ENCODE assay signal across 8 cellular contexts in the genomic region with DNA sequence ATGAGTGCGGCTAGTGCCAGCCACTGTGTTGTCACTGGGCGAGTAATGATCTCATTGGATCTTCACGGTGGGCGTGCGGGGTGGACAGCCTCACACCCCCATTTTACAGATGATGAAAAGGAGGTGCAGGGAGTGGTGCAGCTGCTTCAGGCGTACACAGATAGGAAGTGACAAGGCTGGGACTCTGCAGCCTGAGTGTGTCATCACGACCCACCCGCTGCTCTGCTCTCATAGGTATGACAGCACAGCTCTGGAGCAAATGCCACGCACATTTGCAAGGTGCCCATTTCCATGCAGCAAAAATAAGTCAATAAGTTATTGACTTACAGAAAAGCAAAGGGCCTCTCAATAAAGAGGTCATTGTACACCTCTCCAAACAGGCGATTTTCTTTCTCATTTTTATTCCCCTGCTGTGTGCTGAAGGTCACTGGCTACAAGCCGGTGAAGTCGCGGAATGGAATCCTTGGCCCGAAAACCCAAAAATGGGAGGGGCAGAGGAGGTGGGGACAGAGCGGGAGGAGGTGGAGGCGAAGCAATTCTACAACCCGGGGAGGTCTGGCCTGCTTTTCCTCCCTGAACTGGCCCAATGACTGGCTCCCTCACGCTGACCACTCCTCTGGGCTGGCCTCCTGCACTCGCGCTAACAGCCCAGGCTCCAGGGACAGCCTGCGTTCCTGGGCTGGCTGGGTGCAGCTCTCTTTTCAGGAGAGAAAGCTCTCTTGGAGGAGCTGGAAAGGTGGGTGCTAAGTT. TPM values are rescaled to one million over a fixed set of nuclear protein-coding genes. Genes with fewer than 3 reads are reported as not detected.
A peak's percentile ranks its signal among the peaks of the same experiment; 100 is the strongest.
DNase-seq lines count a peak whose midpoint lies in the region; ATAC-seq and TF ChIP-seq lines count a peak whose summit lies in the region.

A gene with protein sequence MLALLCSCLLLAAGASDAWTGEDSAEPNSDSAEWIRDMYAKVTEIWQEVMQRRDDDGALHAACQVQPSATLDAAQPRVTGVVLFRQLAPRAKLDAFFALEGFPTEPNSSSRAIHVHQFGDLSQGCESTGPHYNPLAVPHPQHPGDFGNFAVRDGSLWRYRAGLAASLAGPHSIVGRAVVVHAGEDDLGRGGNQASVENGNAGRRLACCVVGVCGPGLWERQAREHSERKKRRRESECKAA (plus strand): TSS at position 658 of the 750 bp plus-strand sequence. CDS start 3,949 bp downstream, outside the sequence.

- H3K4me3 ChIP-seq in kidney epithelial cell (ENCODE audit: low read depth, low read length) (no peak within 1 kb of the TSS), stomach smooth muscle (ENCODE audit: low read length in 2 of 2) (peak within 1 kb of the TSS; percentile 63 to 79)

- H3K4me1 ChIP-seq in stomach smooth muscle (ENCODE audit: control insufficient read depth, insufficient read depth, low read length): peaks cover 31% of the 10 kb centered on the region

- H3K4me3 Mint-ChIP-seq in chondrocyte (ENCODE audit: unreplicated experiment): peak within 1 kb of the TSS; percentile 69

- H3K9me3 ChIP-seq in stomach smooth muscle (ENCODE audit: control insufficient read depth in 2 of 2, low read length in 2 of 2): no peaks in the 10 kb centered on the region

- no peaks in the 10 kb centered on the region for H3K36me3 ChIP-seq in kidney epithelial cell (ENCODE audit: control insufficient read depth, insufficient read depth, low read length)
- H3K36me3 ChIP-seq in stomach smooth muscle (ENCODE audit: control insufficient read depth in 2 of 2, insufficient read depth in 2 of 2, low read length in 2 of 2): no peaks in the 10 kb centered on the region

- H3K9ac ChIP-seq in stomach smooth muscle (ENCODE audit: low read length in 2 of 2): peak within 1 kb of the TSS; percentile 83 to 90

- H3K9me3 Mint-ChIP-seq in chondrocyte (ENCODE audit: low read depth): no peaks in the 10 kb centered on the region

- TF ChIP-seq CTCF in chondrocyte (IDR thresholded peaks at IDR 0.05) (no peak), kidney epithelial cell (IDR thresholded peaks at IDR 0.05; ENCODE audit: insufficient read depth, low read length, poor library complexity, severe bottlenecking) (no peak)

- peaks cover 22% of the 10 kb centered on the region for H3K27me3 ChIP-seq in kidney epithelial cell (ENCODE audit: control insufficient read depth, insufficient read depth, low read length)
- H3K27me3 ChIP-seq in stomach smooth muscle (ENCODE audit: control insufficient read depth in 1 of 2, insufficient read depth in 2 of 2, low read length in 2 of 2): no peaks in the 10 kb centered on the region

- H3K36me3 Mint-ChIP-seq in chondrocyte (ENCODE audit: low read depth): no peaks in the 10 kb centered on the region

- H3K27me3 Mint-ChIP-seq in chondrocyte (ENCODE audit: low read depth): peaks cover 6% of the 10 kb centered on the region

- H3K27ac Mint-ChIP-seq in chondrocyte (ENCODE audit: unreplicated experiment): peak within 1 kb of the TSS; percentile 92

- DNase-seq in HS-27A (ENCODE audit: low read depth): peak; percentile 46
- DNase-seq in chondrocyte (ENCODE audit: low spot score): no peak
- DNase-seq in kidney epithelial cell (ENCODE audit: low read depth): peak; percentile 18
- DNase-seq in stimulated activated CD4-positive, alpha-beta T cell treated with anti-CD3 and anti-CD28 coated beads, Interleukin-4, amount 100 ng/mL, for 24 hours: no peak

- peaks cover 29% of the 10 kb centered on the region for H3K4me1 Mint-ChIP-seq in chondrocyte (ENCODE audit: low read depth)

- ATAC-seq in HG02588 (IDR thresholded peaks at IDR 0.05; ENCODE audit: unreplicated experiment) (no peak), GM18907 (IDR thresholded peaks at IDR 0.05; ENCODE audit: unreplicated experiment) (no peak), HG03469 (IDR thresholded peaks at IDR 0.05; ENCODE audit: unreplicated experiment) (no peak)

- peak within 1 kb of the TSS; percentile 85 for H3K27ac ChIP-seq in stomach smooth muscle (ENCODE audit: low read length)

RNA-seq across cellular contexts. Expression of the gene that starts here (rescaled TPM):
- 4.2 to 22.9 TPM (median 22.3 TPM) in 3 replicates for total RNA-seq in chondrocyte
- total RNA-seq in kidney epithelial cell: 0.75 and 1.2 TPM in 2 replicates

Comparison
In these comparisons a context has a peak if more than half of its experiments do, and no peak if none do; other contexts are left out.
1. DNase-seq: peak in HS-27A (single experiment) and kidney epithelial cell (single experiment); none in chondrocyte (single experiment) and stimulated activated CD4-positive, alpha-beta T cell treated with anti-CD3 and anti-CD28 coated beads, Interleukin-4, amount 100 ng/mL, for 24 hours (single experiment).